ENCODE assay signal across 32 cellular contexts in genomic region chr3:127938800-127939199, GRCh38. TPM values are rescaled to one million over a fixed set of nuclear protein-coding genes. Genes with fewer than 3 reads are reported as not detected.
"Had no signal": no experiment of that assay in that cellular context is flagged by ENCODE, and none has a peak within 500 bp of the region (broad histone marks: within the 10 kb centered on the region; RNA-seq: fewer than 3 reads in every experiment).

No MANE protein-coding gene starts in this region.

- H3K4me2 ChIP-seq: neural progenitor cell, smooth muscle cell had no signal

- H2AFZ ChIP-seq: neural progenitor cell, parathyroid adenoma had no signal

- H3K4me3 ChIP-seq: neural progenitor cell, ovary, psoas muscle, skin epidermis, smooth muscle cell, spleen, thoracic aorta, thyroid gland, tibial nerve, upper lobe of left lung, vagina had no signal

- H3K9me3 ChIP-seq: ovary, thoracic aorta, thyroid gland, upper lobe of left lung, vagina had no signal

- ATAC-seq: naive thymus-derived CD4-positive, alpha-beta T cell; natural killer cell; psoas muscle; right cardiac atrium; sciatic nerve; stimulated activated memory B cell treated with anti-CD40 and anti-IgM and Interleukin-4, amounts not matched to agents 10 μg/mL and 1 μg/mL and 100 μg/mL, for 72 hours; stimulated activated naive CD8-positive, alpha-beta T cell treated with anti-CD3 and anti-CD28 coated beads, Interleukin-15, amount 100 ng/mL, for 72 hours; stimulated activated naive CD8-positive, alpha-beta T cell treated with anti-CD3 and anti-CD28 coated beads, Interleukin-15, Interleukin-2, amounts not matched to agents 100 U/mL and 50 U/mL, for 24 hours had no signal

- H3K79me2 ChIP-seq: parathyroid adenoma had no signal

- H3K4me1 ChIP-seq: neural progenitor cell, parathyroid adenoma, psoas muscle, spleen, thyroid gland, tibial nerve, upper lobe of left lung, vagina had no signal

- H3K36me3 ChIP-seq: neural progenitor cell, ovary, spleen, thoracic aorta, thyroid gland, tibial nerve, upper lobe of left lung, vagina had no signal

- FAIRE-seq: urothelium cell line had no signal

- H3K27ac ChIP-seq: neural progenitor cell, ovary, parathyroid adenoma, psoas muscle, skin epidermis, spleen, thoracic aorta, thyroid gland, tibial nerve, upper lobe of left lung, vagina had no signal

- DNase-seq: naive thymus-derived CD4-positive, alpha-beta T cell; natural killer cell; occipital lobe; ovary; posterior cingulate gyrus; psoas muscle; right cardiac atrium; spleen; stimulated activated CD4-positive, alpha-beta T cell treated with anti-CD3 and anti-CD28 coated beads, Interleukin-12 subunit alpha, Interleukin-12 subunit beta, amount 100 ng/mL, for 4 hours; stimulated activated CD4-positive, alpha-beta T cell treated with anti-CD3 and anti-CD28 coated beads, Interleukin-1b, Interleukin-23, amount 100 ng/mL, for 48 hours; stimulated activated CD4-positive, alpha-beta T cell treated with anti-CD3 and anti-CD28 coated beads, Interleukin-4, amount 100 ng/mL, for 1 hour; stimulated activated CD4-positive, alpha-beta T cell treated with anti-CD3 and anti-CD28 coated beads, Interleukin-4, amount 100 ng/mL, for 4 hours; stimulated activated CD8-positive, alpha-beta memory T cell treated with anti-CD3 and anti-CD28 coated beads, Interleukin-4, amount 100 ng/mL, for 48 hours; stimulated activated naive CD4-positive, alpha-beta T cell; stimulated activated naive CD8-positive, alpha-beta T cell treated with anti-CD3 and anti-CD28 coated beads, Interleukin-15, amount 100 ng/mL, for 72 hours; stimulated activated naive CD8-positive, alpha-beta T cell treated with anti-CD3 and anti-CD28 coated beads, Interleukin-15, Interleukin-2, amounts not matched to agents 100 U/mL and 50 U/mL, for 24 hours; substantia nigra; thyroid gland; trophoblast cell; upper lobe of left lung had no signal

- H3K9ac ChIP-seq: neural progenitor cell, parathyroid adenoma had no signal

- H3K27me3 ChIP-seq: ovary, spleen, thyroid gland, tibial nerve, upper lobe of left lung, vagina had no signal

RNA-seq across cellular contexts. Expression of gene KBTBD12, which starts 23.8 kb away (rescaled TPM):
- total RNA-seq: naive thymus-derived CD4-positive, alpha-beta T cell; osteoblast; smooth muscle cell; vagina had no signal
- polyA plus RNA-seq: naive thymus-derived CD4-positive, alpha-beta T cell; neural cell; smooth muscle cell had no signal
